Comparison of ENCODE assay signal across 21 cellular contexts in genomic region chr22:24010018-24010391, GRCh38. TPM values are rescaled to one million over a fixed set of nuclear protein-coding genes. Genes with fewer than 3 reads are reported as not detected.
A peak's percentile ranks its signal among the peaks of the same experiment; 100 is the strongest.
DNase-seq lines count a peak whose midpoint lies in the region; ATAC-seq and TF ChIP-seq lines count a peak whose summit lies in the region.
"Had no signal": no experiment of that assay in that cellular context is flagged by ENCODE, and none has a peak within 500 bp of the region (broad histone marks: within the 10 kb centered on the region; RNA-seq: fewer than 3 reads in every experiment).

No MANE protein-coding gene starts in this region.

- H3K9me2 ChIP-seq in Karpas-422 (replicated peaks; ENCODE audit: insufficient read depth, low read length): no peaks in the 10 kb centered on the region

- peaks cover 20% of the 10 kb centered on the region for H3K36me3 Mint-ChIP-seq in activated T-cell treated with anti-CD3 and anti-CD28 coated beads, Interleukin-2, amount 50 U/mL, for 24 hours (ENCODE audit: low read depth)
- no peaks in the 10 kb centered on the region for H3K36me3 Mint-ChIP-seq in activated naive CD8-positive, alpha-beta T cell treated with anti-CD3 and anti-CD28 coated beads, Interleukin-2, amount 50 U/mL, for 24 hours (ENCODE audit: low read depth)
- H3K36me3 Mint-ChIP-seq in nephron progenitor cell (ENCODE audit: low read depth): peaks cover 12% of the 10 kb centered on the region

- H3K4me1 Mint-ChIP-seq in activated T-cell treated with anti-CD3 and anti-CD28 coated beads, Interleukin-2, amount 50 U/mL, for 24 hours (ENCODE audit: low read depth): peaks cover 26% of the 10 kb centered on the region
- H3K4me1 Mint-ChIP-seq in activated naive CD8-positive, alpha-beta T cell treated with anti-CD3 and anti-CD28 coated beads, Interleukin-2, amount 50 U/mL, for 24 hours: peaks cover 28% of the 10 kb centered on the region
- peaks cover 26% of the 10 kb centered on the region for H3K4me1 Mint-ChIP-seq in nephron progenitor cell

- H3K79me2 ChIP-seq in Karpas-422 (ENCODE audit: low read length): peaks cover 30% of the 10 kb centered on the region

- H3K9me3 Mint-ChIP-seq in activated T-cell treated with anti-CD3 and anti-CD28 coated beads, Interleukin-2, amount 50 U/mL, for 24 hours: no peaks in the 10 kb centered on the region
- no peaks in the 10 kb centered on the region for H3K9me3 Mint-ChIP-seq in activated naive CD8-positive, alpha-beta T cell treated with anti-CD3 and anti-CD28 coated beads, Interleukin-2, amount 50 U/mL, for 24 hours
- H3K9me3 Mint-ChIP-seq in nephron progenitor cell: no peaks in the 10 kb centered on the region

- no peak overlapping the region for H3K4me3 ChIP-seq in Karpas-422 (ENCODE audit: low read length)
- H3K4me3 ChIP-seq: mucosa of descending colon had no signal

- in situ Hi-C loops in GM13976 (cut with MboI; ENCODE audit: low sequenced_read_pairs, unreplicated experiment): no loop called here

- H2AFZ ChIP-seq in Karpas-422 (ENCODE audit: low read length): no peak overlapping the region

- H3K27me3 ChIP-seq in Karpas-422 (ENCODE audit: low read length): no peaks in the 10 kb centered on the region; the same call in 1 of the 2 replicates
- H3K27me3 ChIP-seq: brain microvascular endothelial cell, dorsolateral prefrontal cortex, left lung, pancreas, SJCRH30, suprapubic skin had no signal

- H3K9ac ChIP-seq in Karpas-422 (ENCODE audit: low read length): no peak overlapping the region

- no peak for TF ChIP-seq CTCF in nephron progenitor cell (IDR thresholded peaks at IDR 0.05)
- no peak for TF ChIP-seq CTCF in GM13976 (IDR thresholded peaks at IDR 0.05; ENCODE audit: borderline replicate concordance, control extremely low read depth, extremely low read depth, insufficient read depth, missing control alignments)

- no peaks in the 10 kb centered on the region for H3K9me3 ChIP-seq in Karpas-422 (ENCODE audit: low read length)
- H3K9me3 ChIP-seq: left lung, mucosa of descending colon, pancreas, SJCRH30, suprapubic skin had no signal

- DNase-seq in activated T-cell treated with anti-CD3 and anti-CD28 coated beads, Interleukin-2, amount 50 U/mL, for 24 hours: no peak
- DNase-seq in activated T-cell treated with anti-CD3 and anti-CD28 coated beads for 4 hours (no peak), Karpas-422 (peak; percentile 33), nephron progenitor cell (no peak), GM13976 (ENCODE audit: low spot score) (no peak)
- no peak for DNase-seq in activated naive CD8-positive, alpha-beta T cell treated with anti-CD3 and anti-CD28 coated beads, Interleukin-2, amount 50 U/mL, for 24 hours
- DNase-seq: ACHN; activated CD8-positive, alpha-beta memory T cell treated with anti-CD3 and anti-CD28 coated beads for 24 hours; activated gamma-delta T cell treated with Interleukin-2 at 50 U/mL for 16 hours; brain microvascular endothelial cell; dorsolateral prefrontal cortex; left lung; mucosa of descending colon; NCI-H2029 treated with DMSO at 0.1 percent for 48 hours; OCI-M1; pancreas; SJCRH30 had no signal

- H3K27ac ChIP-seq in Karpas-422 (ENCODE audit: low read length): no peak overlapping the region
- H3K27ac ChIP-seq: brain microvascular endothelial cell, SJCRH30 had no signal

- H3K27me3 Mint-ChIP-seq in activated T-cell treated with anti-CD3 and anti-CD28 coated beads, Interleukin-2, amount 50 U/mL, for 24 hours: no peaks in the 10 kb centered on the region
- H3K27me3 Mint-ChIP-seq in activated naive CD8-positive, alpha-beta T cell treated with anti-CD3 and anti-CD28 coated beads, Interleukin-2, amount 50 U/mL, for 24 hours: no peaks in the 10 kb centered on the region
- peaks cover 11% of the 10 kb centered on the region for H3K27me3 Mint-ChIP-seq in nephron progenitor cell (ENCODE audit: low read depth, poor library complexity)

- H3K4me3 Mint-ChIP-seq in activated T-cell treated with anti-CD3 and anti-CD28 coated beads, Interleukin-2, amount 50 U/mL, for 24 hours: peak overlapping the region; percentile 58
- H3K4me3 Mint-ChIP-seq in activated naive CD8-positive, alpha-beta T cell treated with anti-CD3 and anti-CD28 coated beads, Interleukin-2, amount 50 U/mL, for 24 hours: peak overlapping the region; percentile 92
- peak overlapping the region; percentile 65 for H3K4me3 Mint-ChIP-seq in nephron progenitor cell

- H3K27ac Mint-ChIP-seq in activated T-cell treated with anti-CD3 and anti-CD28 coated beads, Interleukin-2, amount 50 U/mL, for 24 hours: peak overlapping the region; percentile 77
- H3K27ac Mint-ChIP-seq in activated naive CD8-positive, alpha-beta T cell treated with anti-CD3 and anti-CD28 coated beads, Interleukin-2, amount 50 U/mL, for 24 hours: peak overlapping the region; percentile 46
- H3K27ac Mint-ChIP-seq in nephron progenitor cell: peak overlapping the region; percentile 60

- peaks cover 18% of the 10 kb centered on the region for H3K4me1 ChIP-seq in Karpas-422 (ENCODE audit: low read length)

- no peaks in the 10 kb centered on the region for H3K36me3 ChIP-seq in Karpas-422 (ENCODE audit: insufficient read depth, low read length)
- H3K36me3 ChIP-seq: brain microvascular endothelial cell, left lung, pancreas, SJCRH30, suprapubic skin had no signal

- ATAC-seq in activated naive CD8-positive, alpha-beta T cell treated with anti-CD3 and anti-CD28 coated beads, Interleukin-2, amount 50 U/mL, for 24 hours: no peak
- no peak for ATAC-seq in GM18511 (IDR thresholded peaks at IDR 0.05; ENCODE audit: unreplicated experiment)
- no peak for ATAC-seq in HG02852 (IDR thresholded peaks at IDR 0.05; ENCODE audit: unreplicated experiment)
- ATAC-seq: left lung, mucosa of descending colon, pancreas had no signal

- H3K4me2 ChIP-seq in Karpas-422 (ENCODE audit: low read depth, low read length, poor library complexity, severe bottlenecking): no peak overlapping the region

- no peaks in the 10 kb centered on the region for H4K20me1 ChIP-seq in Karpas-422 (ENCODE audit: insufficient read depth, low read depth, low read length)

RNA-seq across cellular contexts. Expression of gene CABIN1, which starts 1.1 kb away (rescaled TPM):
- 56.7 and 97.0 TPM in 2 replicates for total RNA-seq in Karpas-422 (2014; rRNA removed; shearing (Covaris generic); ENCODE audit: low replicate concordance)

RNA-seq across cellular contexts. Expression of gene GSTT4, which starts 4.8 kb away (rescaled TPM):
- not detected in 2 replicates for total RNA-seq in Karpas-422 (2014; rRNA removed; shearing (Covaris generic); ENCODE audit: low replicate concordance)
- total RNA-seq: left lung, mucosa of descending colon, NCI-H460, pancreas, SJCRH30, suprapubic skin had no signal

RNA-seq across cellular contexts. Expression of gene GSTT2, which starts 30.1 kb away (rescaled TPM):
- not detected in 2 replicates for total RNA-seq in Karpas-422 (2014; rRNA removed; shearing (Covaris generic); ENCODE audit: low replicate concordance)
- total RNA-seq: mucosa of descending colon, NCI-H460 had no signal

RNA-seq across cellular contexts. Expression of gene DDT, which starts 35.8 kb away (rescaled TPM):
- 372 and 428 TPM in 2 replicates for total RNA-seq in Karpas-422 (2014; rRNA removed; shearing (Covaris generic); ENCODE audit: low replicate concordance)

RNA-seq across cellular contexts. Expression of gene DDTL, which starts 43.3 kb away (rescaled TPM):
- 5.2 and 6.0 TPM in 2 replicates for total RNA-seq in Karpas-422 (2014; rRNA removed; shearing (Covaris generic); ENCODE audit: low replicate concordance)
